9 cellular contexts compared by ENCODE assay signal in genomic region chr15:63195257-63196023, GRCh38.
DNase-seq lines count a peak whose midpoint lies in the region; ATAC-seq lines count a peak whose summit lies in the region.
"Had no signal": no experiment of that assay in that cellular context is flagged by ENCODE, and none has a peak within 500 bp of the region (broad histone marks: within the 10 kb centered on the region; RNA-seq: fewer than 3 reads in every experiment).

No MANE protein-coding gene starts in this region.

- no peak for DNase-seq in T-helper 2 cell treated with Interferon-gamma antibody and Interleukin-4, amounts not matched to agents 5 μg/mL and 100 μg/mL, for 36 hours (ENCODE audit: low spot score)
- DNase-seq in T-helper 2 cell (no peak), NCI-H69 (lab: John Stamatoyannopoulos, UW) (peak; percentile 56), NCI-H1092 treated with DMSO at 0.1 percent for 48 hours (lab: John Stamatoyannopoulos, UW) (no peak), NCI-H146 treated with DMSO at 0.1 percent for 48 hours (lab: John Stamatoyannopoulos, UW; ENCODE audit: unreplicated experiment) (no peak)
- no peak for DNase-seq in stimulated activated effector memory CD8-positive, alpha-beta T cell treated with anti-CD3 and anti-CD28 coated beads, Interleukin-12 subunit alpha, Interleukin-12 subunit beta, amount 100 ng/mL, for 72 hours (ENCODE audit: low spot score in 2 of 2)
- DNase-seq: stimulated activated CD4-positive, alpha-beta T cell treated with anti-CD3 and anti-CD28 coated beads, Interleukin-4, amount 100 ng/mL, for 1 hour had no signal

- no peaks in the 10 kb centered on the region for H3K9me3 Mint-ChIP-seq in T-helper 2 cell treated with Interferon-gamma antibody and Interleukin-4, amounts not matched to agents 5 μg/mL and 100 μg/mL, for 36 hours
- H3K9me3 Mint-ChIP-seq in dendritic cell treated with granulocyte-macrophage colony-stimulating factor and Interleukin-4, amounts not matched to agents 40 ng/mL and 50 ng/mL, for 4 days = no peaks in the 10 kb centered on the region
- H3K9me3 Mint-ChIP-seq in stimulated activated effector memory CD8-positive, alpha-beta T cell treated with anti-CD3 and anti-CD28 coated beads, Interleukin-12 subunit alpha, Interleukin-12 subunit beta, amount 100 ng/mL, for 72 hours = no peaks in the 10 kb centered on the region

- peak overlapping the region; percentile 72 for H3K27ac Mint-ChIP-seq in T-helper 2 cell treated with Interferon-gamma antibody and Interleukin-4, amounts not matched to agents 5 μg/mL and 100 μg/mL, for 36 hours
- peak overlapping the region; percentile 66 for H3K27ac Mint-ChIP-seq in dendritic cell treated with granulocyte-macrophage colony-stimulating factor and Interleukin-4, amounts not matched to agents 40 ng/mL and 50 ng/mL, for 4 days
- peak overlapping the region; percentile 62 for H3K27ac Mint-ChIP-seq in stimulated activated effector memory CD8-positive, alpha-beta T cell treated with anti-CD3 and anti-CD28 coated beads, Interleukin-12 subunit alpha, Interleukin-12 subunit beta, amount 100 ng/mL, for 72 hours

- peaks cover 78% of the 10 kb centered on the region for H3K4me1 Mint-ChIP-seq in T-helper 2 cell treated with Interferon-gamma antibody and Interleukin-4, amounts not matched to agents 5 μg/mL and 100 μg/mL, for 36 hours (ENCODE audit: low read depth)
- peaks cover 55% of the 10 kb centered on the region for H3K4me1 Mint-ChIP-seq in dendritic cell treated with granulocyte-macrophage colony-stimulating factor and Interleukin-4, amounts not matched to agents 40 ng/mL and 50 ng/mL, for 4 days (ENCODE audit: low read depth)
- H3K4me1 Mint-ChIP-seq in stimulated activated effector memory CD8-positive, alpha-beta T cell treated with anti-CD3 and anti-CD28 coated beads, Interleukin-12 subunit alpha, Interleukin-12 subunit beta, amount 100 ng/mL, for 72 hours = peaks cover 73% of the 10 kb centered on the region

- intact Hi-C loops in dendritic cell treated with granulocyte-macrophage colony-stimulating factor and Interleukin-4, amounts not matched to agents 40 ng/mL and 50 ng/mL, for 4 days (cut with micrococcal nuclease) = loop anchor here (5.0 kb wide), 1 partner anchor 57 kb away; no protein-coding TSS in a partner anchor

- H3K27me3 Mint-ChIP-seq in T-helper 2 cell treated with Interferon-gamma antibody and Interleukin-4, amounts not matched to agents 5 μg/mL and 100 μg/mL, for 36 hours (ENCODE audit: low read depth) = no peaks in the 10 kb centered on the region
- no peaks in the 10 kb centered on the region for H3K27me3 Mint-ChIP-seq in dendritic cell treated with granulocyte-macrophage colony-stimulating factor and Interleukin-4, amounts not matched to agents 40 ng/mL and 50 ng/mL, for 4 days

- H3K36me3 Mint-ChIP-seq in T-helper 2 cell treated with Interferon-gamma antibody and Interleukin-4, amounts not matched to agents 5 μg/mL and 100 μg/mL, for 36 hours (ENCODE audit: low read depth) = peaks cover 48% of the 10 kb centered on the region
- peaks cover 16% of the 10 kb centered on the region for H3K36me3 Mint-ChIP-seq in dendritic cell treated with granulocyte-macrophage colony-stimulating factor and Interleukin-4, amounts not matched to agents 40 ng/mL and 50 ng/mL, for 4 days (ENCODE audit: low read depth)
- peaks cover 75% of the 10 kb centered on the region for H3K36me3 Mint-ChIP-seq in stimulated activated effector memory CD8-positive, alpha-beta T cell treated with anti-CD3 and anti-CD28 coated beads, Interleukin-12 subunit alpha, Interleukin-12 subunit beta, amount 100 ng/mL, for 72 hours

- no peak for ATAC-seq in stimulated activated effector memory CD8-positive, alpha-beta T cell treated with anti-CD3 and anti-CD28 coated beads, Interleukin-12 subunit alpha, Interleukin-12 subunit beta, amount 100 ng/mL, for 72 hours
- ATAC-seq in GM19463 (IDR thresholded peaks at IDR 0.05; ENCODE audit: unreplicated experiment) = no peak

- H3K4me3 Mint-ChIP-seq in T-helper 2 cell treated with Interferon-gamma antibody and Interleukin-4, amounts not matched to agents 5 μg/mL and 100 μg/mL, for 36 hours = peak overlapping the region; percentile 63
- no peak overlapping the region for H3K4me3 Mint-ChIP-seq in dendritic cell treated with granulocyte-macrophage colony-stimulating factor and Interleukin-4, amounts not matched to agents 40 ng/mL and 50 ng/mL, for 4 days
- H3K4me3 Mint-ChIP-seq in stimulated activated effector memory CD8-positive, alpha-beta T cell treated with anti-CD3 and anti-CD28 coated beads, Interleukin-12 subunit alpha, Interleukin-12 subunit beta, amount 100 ng/mL, for 72 hours = peak overlapping the region; percentile 89
